ENCODE assay signal across 11 cellular contexts in the genomic region with DNA sequence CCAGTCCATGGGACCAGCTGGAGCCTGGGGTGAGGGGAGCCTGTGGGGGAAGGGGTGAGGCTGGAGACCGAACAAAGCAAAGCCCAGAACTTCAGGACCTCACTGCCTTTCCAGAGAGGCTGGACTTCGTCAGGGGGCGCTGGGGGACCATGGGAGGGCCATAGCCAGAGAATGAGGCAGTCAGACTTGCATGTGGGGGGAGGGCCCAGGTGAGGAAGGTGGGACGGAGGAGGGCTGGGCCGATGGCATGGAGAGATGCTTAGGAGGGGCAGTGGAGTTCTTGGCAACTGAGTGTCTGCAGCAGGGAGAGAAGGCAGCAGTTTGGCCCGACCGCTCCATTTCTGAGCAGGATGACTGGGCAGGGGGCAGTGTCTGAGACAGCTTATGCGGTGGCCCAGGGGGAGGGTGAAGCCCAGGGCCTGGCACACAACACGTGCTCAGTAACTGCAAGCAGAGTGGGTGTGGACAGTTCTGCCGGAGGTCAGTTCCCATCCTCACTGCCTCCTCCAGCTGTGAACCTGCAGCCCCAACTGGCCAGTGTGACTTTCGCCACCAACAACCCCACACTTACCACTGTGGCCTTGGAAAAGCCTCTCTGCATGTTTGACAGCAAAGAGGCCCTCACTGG. TPM values are rescaled to one million over a fixed set of nuclear protein-coding genes. Genes with fewer than 3 reads are reported as not detected.
DNase-seq lines count a peak whose midpoint lies in the region; ATAC-seq and TF ChIP-seq lines count a peak whose summit lies in the region.
"Had no signal": no experiment of that assay in that cellular context is flagged by ENCODE, and none has a peak within 500 bp of the region (broad histone marks: within the 10 kb centered on the region; RNA-seq: fewer than 3 reads in every experiment).

No MANE protein-coding gene starts in this region.

- H3K9me3 ChIP-seq in Panc1 (ENCODE audit: control insufficient read depth, insufficient read depth, low read depth, low read length) (no peaks in the 10 kb centered on the region), psoas muscle (no peaks in the 10 kb centered on the region)

- H3K27me3 ChIP-seq in Panc1 (ENCODE audit: control insufficient read depth, insufficient read depth, low read length), result no peaks in the 10 kb centered on the region
- H3K27me3 ChIP-seq in psoas muscle (ENCODE audit: insufficient read depth in 3 of 3, low read length in 2 of 3), result no peaks in the 10 kb centered on the region

- in situ Hi-C loops in Panc1 (cut with HindIII; ENCODE audit: low pct_unique_long_range_greater_than_20kb, low sequenced_read_pairs), result no loop called here

- H3K27ac Mint-ChIP-seq in activated T-helper 2 cell treated with anti-CD3 and anti-CD28 coated beads, Interferon-gamma antibody, Interleukin-2, Interleukin-4, amounts not matched to agents 10 μg/mL and 5 μg/mL and 100 μg/mL, durations not matched to agents 14 hours and 24 hours and 36 hours, result no peak overlapping the region

- DNase-seq in DMS 273 (lab: John Stamatoyannopoulos, UW; ENCODE audit: unreplicated experiment), result peak; percentile 16
- DNase-seq in DMS 273 treated with DMSO at 0.1 percent for 48 hours (lab: John Stamatoyannopoulos, UW), result no peak
- DNase-seq in Panc1 (ENCODE audit: low read depth, low spot score), result no peak
- DNase-seq in left ventricle myocardium superior, result no peak
- no peak for DNase-seq in psoas muscle
- no peak for DNase-seq in activated T-helper 2 cell treated with anti-CD3 and anti-CD28 coated beads, Interferon-gamma antibody, Interleukin-2, Interleukin-4, amounts not matched to agents 10 μg/mL and 5 μg/mL and 100 μg/mL, durations not matched to agents 14 hours and 24 hours and 36 hours (ENCODE audit: low spot score)

- CTCF ChIA-PET in Panc1 (lab: Charles Lee), result no interaction called here

- no peak overlapping the region for H3K4me3 ChIP-seq in Panc1 (ENCODE audit: low read depth in 2 of 2, low read length in 2 of 2)
- peak overlapping the region; percentile 62 for H3K4me3 ChIP-seq in psoas muscle

- BruUV-seq in Panc1 (replicated peaks; lab: Mats Ljungman, UMichigan), result no TSS peak

- no peaks in the 10 kb centered on the region for H3K36me3 Mint-ChIP-seq in activated T-helper 2 cell treated with anti-CD3 and anti-CD28 coated beads, Interferon-gamma antibody, Interleukin-2, Interleukin-4, amounts not matched to agents 10 μg/mL and 5 μg/mL and 100 μg/mL, durations not matched to agents 14 hours and 24 hours and 36 hours (ENCODE audit: low read depth)

- TF ChIP-seq CTCF in Panc1 (IDR thresholded peaks at IDR 0.05) (no peak), psoas muscle (IDR thresholded peaks at IDR 0.05) (no peak)

- H3K27ac ChIP-seq in Panc1 (ENCODE audit: low read length), result no peak overlapping the region
- peak overlapping the region; percentile 66 for H3K27ac ChIP-seq in psoas muscle
- H3K27ac ChIP-seq: 22Rv1, KMS-11 had no signal

- no peak overlapping the region for H3K4me3 Mint-ChIP-seq in activated T-helper 2 cell treated with anti-CD3 and anti-CD28 coated beads, Interferon-gamma antibody, Interleukin-2, Interleukin-4, amounts not matched to agents 10 μg/mL and 5 μg/mL and 100 μg/mL, durations not matched to agents 14 hours and 24 hours and 36 hours (ENCODE audit: low read depth)

- no peaks in the 10 kb centered on the region for H3K36me3 ChIP-seq in Panc1 (ENCODE audit: control insufficient read depth, insufficient read depth, low read length)
- no peaks in the 10 kb centered on the region for H3K36me3 ChIP-seq in psoas muscle (ENCODE audit: insufficient read depth in 1 of 2, low read depth in 1 of 2)

- H3K27me3 Mint-ChIP-seq in activated T-helper 2 cell treated with anti-CD3 and anti-CD28 coated beads, Interferon-gamma antibody, Interleukin-2, Interleukin-4, amounts not matched to agents 10 μg/mL and 5 μg/mL and 100 μg/mL, durations not matched to agents 14 hours and 24 hours and 36 hours (ENCODE audit: low read depth), result peaks cover 36% of the 10 kb centered on the region

- H3K9me3 Mint-ChIP-seq in activated T-helper 2 cell treated with anti-CD3 and anti-CD28 coated beads, Interferon-gamma antibody, Interleukin-2, Interleukin-4, amounts not matched to agents 10 μg/mL and 5 μg/mL and 100 μg/mL, durations not matched to agents 14 hours and 24 hours and 36 hours, result no peaks in the 10 kb centered on the region

- ATAC-seq in Panc1, result peak; percentile 35; the same call in 1 of the 2 replicates
- peak; percentile 34 for ATAC-seq in left ventricle myocardium superior
- ATAC-seq in psoas muscle, result peak; percentile 18 to 60 (median 38)
- ATAC-seq in GM21825 (IDR thresholded peaks at IDR 0.05; ENCODE audit: unreplicated experiment), result no peak
- no peak for ATAC-seq in GM21515 (IDR thresholded peaks at IDR 0.05; ENCODE audit: unreplicated experiment)

- peaks cover 3% of the 10 kb centered on the region for H3K4me1 Mint-ChIP-seq in activated T-helper 2 cell treated with anti-CD3 and anti-CD28 coated beads, Interferon-gamma antibody, Interleukin-2, Interleukin-4, amounts not matched to agents 10 μg/mL and 5 μg/mL and 100 μg/mL, durations not matched to agents 14 hours and 24 hours and 36 hours (ENCODE audit: low read depth)

- WGBS in psoas muscle, 3 donors, result 34 to 36% (median 36%) methylated on average over 11 of the region's 11 CpGs

- POLR2A ChIA-PET in Panc1 (lab: Charles Lee), result no interaction called here

- intact Hi-C loops in Panc1 (cut with micrococcal nuclease; ENCODE audit: unreplicated experiment), result no loop called here
- intact Hi-C loops in left ventricle myocardium superior (cut with micrococcal nuclease), result no loop called here
- intact Hi-C loops in psoas muscle (cut with DNase I), result no loop called here
- intact Hi-C loops in activated T-helper 2 cell treated with anti-CD3 and anti-CD28 coated beads, Interferon-gamma antibody, Interleukin-2, Interleukin-4, amounts not matched to agents 10 μg/mL and 5 μg/mL and 100 μg/mL, durations not matched to agents 14 hours and 24 hours and 36 hours (cut with micrococcal nuclease), result no loop called here

- H3K4me1 ChIP-seq in Panc1 (ENCODE audit: control insufficient read depth, insufficient read depth, low read length) (no peaks in the 10 kb centered on the region), psoas muscle (no peaks in the 10 kb centered on the region)

RNA-seq across cellular contexts. Expression of gene UPK3A, which starts 0.8 kb away (rescaled TPM):
- total RNA-seq in Panc1 (2021; ENCODE audit: unreplicated experiment), result not detected
- polyA plus RNA-seq in Panc1 (2012; ENCODE audit: insufficient read length), result not detected
- 0.25 TPM for total RNA-seq in left ventricle myocardium superior
- total RNA-seq in psoas muscle, result 1 to 10 TPM; 1.1 to 3.9 (median 2.1) TPM
- polyA plus RNA-seq in psoas muscle, result 10 to 100 TPM in 1 of 3 donors, 1 to 10 TPM in 1, under 1 TPM in 1; 0.93 to 11.7 (median 5.0) TPM
- total RNA-seq in activated T-helper 2 cell treated with anti-CD3 and anti-CD28 coated beads, Interferon-gamma antibody, Interleukin-2, Interleukin-4, amounts not matched to agents 10 μg/mL and 5 μg/mL and 100 μg/mL, durations not matched to agents 14 hours and 24 hours and 36 hours, result not detected in 2 replicates
- polyA plus RNA-seq: adipose tissue had no signal

RNA-seq across cellular contexts. Expression of gene FAM118A, which starts 24.2 kb away (rescaled TPM):
- total RNA-seq in Panc1 (2021; ENCODE audit: unreplicated experiment) (73.2 TPM), left ventricle myocardium superior (20.7 TPM), psoas muscle (10 to 100 TPM; 14.2 to 25.5 (median 16.6) TPM)
- 58.0 TPM for polyA plus RNA-seq in Panc1 (2012; ENCODE audit: insufficient read length)
- 10 to 100 TPM in 2 of 3 donors, 1 to 10 TPM in 1; 5.8 to 18.8 (median 15.6) TPM for polyA plus RNA-seq in psoas muscle
- 30.7 and 37.5 TPM in 2 replicates for total RNA-seq in activated T-helper 2 cell treated with anti-CD3 and anti-CD28 coated beads, Interferon-gamma antibody, Interleukin-2, Interleukin-4, amounts not matched to agents 10 μg/mL and 5 μg/mL and 100 μg/mL, durations not matched to agents 14 hours and 24 hours and 36 hours

RNA-seq across cellular contexts. Expression of gene KIAA0930, which starts 44.9 kb away (rescaled TPM):
- 42.5 TPM for total RNA-seq in Panc1 (2021; ENCODE audit: unreplicated experiment)
- polyA plus RNA-seq in Panc1 (2012; ENCODE audit: insufficient read length), result 45.3 TPM
- 24.1 TPM for total RNA-seq in left ventricle myocardium superior
- total RNA-seq in psoas muscle, result 10 to 100 TPM; 21.3 to 51.1 (median 28.0) TPM
- 10 to 100 TPM; 13.2 to 24.9 (median 15.3) TPM for polyA plus RNA-seq in psoas muscle
- 39.5 and 45.2 TPM in 2 replicates for total RNA-seq in activated T-helper 2 cell treated with anti-CD3 and anti-CD28 coated beads, Interferon-gamma antibody, Interleukin-2, Interleukin-4, amounts not matched to agents 10 μg/mL and 5 μg/mL and 100 μg/mL, durations not matched to agents 14 hours and 24 hours and 36 hours

Comparison
In these comparisons a context has a peak if more than half of its experiments do, and no peak if none do; other contexts are left out.
1. ATAC-seq: peak in Panc1 (single experiment), left ventricle myocardium superior (single experiment) and psoas muscle (4 of 4); none in GM21825 (single experiment) and GM21515 (single experiment).